ENCODE assay signal across 1 cellular context in genomic region chr12:6569786-6570185, GRCh38.
TF ChIP-seq lines count a peak whose summit lies in the region.

No MANE protein-coding gene starts in this region.

TF ChIP-seq in HCT116, 20 proteins besides CTCF, POLR2A, EP300 and RAD21 (continued from another document):
- TF ChIP-seq REST (IDR thresholded peaks at IDR 0.05; ENCODE audit: low read depth) (no peak), EZH2phosphoT487 (IDR thresholded peaks at IDR 0.05; ENCODE audit: borderline replicate concordance) (no peak), EGR1 (IDR thresholded peaks at IDR 0.05; ENCODE audit: low read depth) (no peak), ZBTB33 (IDR thresholded peaks at IDR 0.05; ENCODE audit: extremely low read depth, insufficient replicate concordance, low read length) (no peak), SRF (IDR thresholded peaks at IDR 0.05; ENCODE audit: low read depth) (no peak)
